ENCODE assay signal across 1 cellular context in genomic region chr16:65098916-65099315, GRCh38.
TF ChIP-seq lines count a peak whose summit lies in the region.

No MANE protein-coding gene starts in this region.

TF ChIP-seq in IMR-90, 13 proteins besides CTCF, POLR2A, EP300 and RAD21 (continued from another document):
- TF ChIP-seq FOS (IDR thresholded peaks at IDR 0.05; ENCODE audit: low read depth, low read length) = no peak
